1 cellular context compared by ENCODE assay signal in the genomic region with DNA sequence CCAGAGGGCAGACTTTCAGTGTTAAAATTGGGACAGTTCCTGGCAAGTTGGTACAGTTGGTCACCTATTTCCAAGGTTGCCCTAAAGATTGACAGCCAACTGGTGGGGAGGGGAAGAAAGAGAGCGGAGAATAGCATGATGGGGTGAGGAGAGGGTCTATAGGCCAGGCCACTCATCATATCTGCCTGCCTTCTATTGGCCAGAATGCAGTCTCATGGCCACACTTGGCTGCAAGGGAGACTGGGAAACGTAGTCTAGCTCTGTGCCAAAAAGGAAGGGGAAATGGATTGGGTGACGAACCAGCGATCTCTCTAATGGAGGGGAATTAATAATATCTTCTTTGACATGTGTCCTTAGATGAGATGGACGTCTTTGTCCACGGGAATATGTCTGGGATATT.
TF ChIP-seq lines count a peak whose summit lies in the region.

No MANE protein-coding gene starts in this region.

TF ChIP-seq in K562, 482 proteins besides CTCF, POLR2A, EP300 and RAD21 (continued from another document):
- TF ChIP-seq, protein P1, sequence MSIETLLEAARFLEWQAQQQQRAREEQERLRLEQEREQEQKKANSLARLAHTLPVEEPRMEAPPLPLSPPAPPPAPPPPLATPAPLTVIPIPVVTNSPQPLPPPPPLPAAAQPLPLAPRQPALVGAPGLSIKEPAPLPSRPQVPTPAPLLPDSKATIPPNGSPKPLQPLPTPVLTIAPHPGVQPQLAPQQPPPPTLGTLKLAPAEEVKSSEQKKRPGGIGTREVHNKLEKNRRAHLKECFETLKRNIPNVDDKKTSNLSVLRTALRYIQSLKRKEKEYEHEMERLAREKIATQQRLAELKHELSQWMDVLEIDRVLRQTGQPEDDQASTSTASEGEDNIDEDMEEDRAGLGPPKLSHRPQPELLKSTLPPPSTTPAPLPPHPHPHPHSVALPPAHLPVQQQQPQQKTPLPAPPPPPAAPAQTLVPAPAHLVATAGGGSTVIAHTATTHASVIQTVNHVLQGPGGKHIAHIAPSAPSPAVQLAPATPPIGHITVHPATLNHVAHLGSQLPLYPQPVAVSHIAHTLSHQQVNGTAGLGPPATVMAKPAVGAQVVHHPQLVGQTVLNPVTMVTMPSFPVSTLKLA (conservative IDR thresholded peaks at IDR 0.05) = no peak
- TF ChIP-seq, protein P2, sequence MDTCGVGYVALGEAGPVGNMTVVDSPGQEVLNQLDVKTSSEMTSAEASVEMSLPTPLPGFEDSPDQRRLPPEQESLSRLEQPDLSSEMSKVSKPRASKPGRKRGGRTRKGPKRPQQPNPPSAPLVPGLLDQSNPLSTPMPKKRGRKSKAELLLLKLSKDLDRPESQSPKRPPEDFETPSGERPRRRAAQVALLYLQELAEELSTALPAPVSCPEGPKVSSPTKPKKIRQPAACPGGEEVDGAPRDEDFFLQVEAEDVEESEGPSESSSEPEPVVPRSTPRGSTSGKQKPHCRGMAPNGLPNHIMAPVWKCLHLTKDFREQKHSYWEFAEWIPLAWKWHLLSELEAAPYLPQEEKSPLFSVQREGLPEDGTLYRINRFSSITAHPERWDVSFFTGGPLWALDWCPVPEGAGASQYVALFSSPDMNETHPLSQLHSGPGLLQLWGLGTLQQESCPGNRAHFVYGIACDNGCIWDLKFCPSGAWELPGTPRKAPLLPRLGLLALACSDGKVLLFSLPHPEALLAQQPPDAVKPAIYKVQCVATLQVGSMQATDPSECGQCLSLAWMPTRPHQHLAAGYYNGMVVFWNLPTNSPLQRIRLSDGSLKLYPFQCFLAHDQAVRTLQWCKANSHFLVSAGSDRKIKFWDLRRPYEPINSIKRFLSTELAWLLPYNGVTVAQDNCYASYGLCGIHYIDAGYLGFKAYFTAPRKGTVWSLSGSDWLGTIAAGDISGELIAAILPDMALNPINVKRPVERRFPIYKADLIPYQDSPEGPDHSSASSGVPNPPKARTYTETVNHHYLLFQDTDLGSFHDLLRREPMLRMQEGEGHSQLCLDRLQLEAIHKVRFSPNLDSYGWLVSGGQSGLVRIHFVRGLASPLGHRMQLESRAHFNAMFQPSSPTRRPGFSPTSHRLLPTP (IDR thresholded peaks at IDR 0.05; ENCODE audit: borderline replicate concordance, extremely low read depth, insufficient read length) = no peak
- TF ChIP-seq HCFC1 (IDR thresholded peaks at IDR 0.05; ENCODE audit: low read depth, low read length) = peak; percentile 67
- TF ChIP-seq SIX5 (IDR thresholded peaks at IDR 0.05; ENCODE audit: borderline replicate concordance in 1 of 2, insufficient read depth in 1 of 2, low read depth in 1 of 2, low read length in 2 of 2) = peak in 1 of 2 experiments; percentile 15; a peak in 1 of 4 replicates
- TF ChIP-seq ZNF143 (CRISPR knock-in tag; IDR thresholded peaks at IDR 0.05) = peak; percentile 55; the same call in 1 of the 2 replicates
- no peak for TF ChIP-seq SRF (CRISPR knock-in tag; IDR thresholded peaks at IDR 0.05)
TF ChIP-seq in K562: peak in this region for 5.
